1 cellular context compared by ENCODE assay signal in genomic region chr9:122819326-122819725, GRCh38.
TF ChIP-seq lines count a peak whose summit lies in the region.

No MANE protein-coding gene starts in this region.

TF ChIP-seq in A549, 52 proteins besides CTCF, POLR2A, EP300 and RAD21:
- TF ChIP-seq KDM5A (IDR thresholded peaks at IDR 0.05) (no peak), PHF8 (IDR thresholded peaks at IDR 0.05; ENCODE audit: borderline replicate concordance, low read depth) (no peak), ZFP36 (IDR thresholded peaks at IDR 0.05; ENCODE audit: borderline replicate concordance, partially characterized antibody) (no peak), NFE2L2 (conservative IDR thresholded peaks at IDR 0.05; ENCODE audit: low read length) (no peak), PBX3 (IDR thresholded peaks at IDR 0.05) (no peak), HOXB13 (CRISPR knock-in tag; IDR thresholded peaks at IDR 0.05; ENCODE audit: low read depth) (no peak), FOXS1 (CRISPR knock-in tag; IDR thresholded peaks at IDR 0.05) (no peak), TFCP2L1 (CRISPR knock-in tag; IDR thresholded peaks at IDR 0.05) (no peak), NR3C1 (IDR thresholded peaks at IDR 0.05) (no peak), JUNB (IDR thresholded peaks at IDR 0.05) (no peak), JUN (IDR thresholded peaks at IDR 0.05) (no peak), EHF (CRISPR knock-in tag; IDR thresholded peaks at IDR 0.05) (no peak), CBX2 (IDR thresholded peaks at IDR 0.05; ENCODE audit: borderline replicate concordance, low read depth) (no peak), FOSL2 (IDR thresholded peaks at IDR 0.05) (no peak), FOSL2 (CRISPR knock-in tag; IDR thresholded peaks at IDR 0.05) (no peak), RCOR1 (IDR thresholded peaks at IDR 0.05; ENCODE audit: low read depth, low read length) (no peak), MYC (IDR thresholded peaks at IDR 0.05; ENCODE audit: borderline replicate concordance, low read length) (no peak), POLR2AphosphoS2 (conservative IDR thresholded peaks at IDR 0.05; ENCODE audit: low read length) (no peak), RARB (CRISPR knock-in tag; IDR thresholded peaks at IDR 0.05) (no peak)
